Comparison of ENCODE assay signal across 27 cellular contexts in the genomic region with DNA sequence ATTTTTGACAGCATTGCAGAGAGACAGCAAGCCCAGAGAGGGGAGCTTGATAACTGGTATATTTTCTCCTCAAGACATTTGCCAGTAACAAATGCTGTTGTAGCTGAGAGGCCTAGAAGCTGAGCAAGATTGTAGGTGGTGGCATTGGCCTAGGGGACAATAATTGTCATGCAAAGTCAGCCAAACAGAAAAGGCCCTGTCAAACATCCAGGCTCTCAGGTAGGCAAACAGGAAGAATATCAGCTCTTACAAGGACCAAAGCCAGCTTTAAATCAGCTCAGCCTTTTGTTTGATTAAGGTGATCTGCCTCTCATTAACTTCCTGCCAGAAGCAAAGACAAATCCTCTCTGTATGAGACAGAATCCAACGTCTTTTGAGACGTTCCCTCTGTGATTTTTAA. TPM values are rescaled to one million over a fixed set of nuclear protein-coding genes. Genes with fewer than 3 reads are reported as not detected.
"Had no signal": no experiment of that assay in that cellular context is flagged by ENCODE, and none has a peak within 500 bp of the region (broad histone marks: within the 10 kb centered on the region; RNA-seq: fewer than 3 reads in every experiment).

No MANE protein-coding gene starts in this region.

- H3K36me3 Mint-ChIP-seq: brain had no signal

- H3K27me3 ChIP-seq: right lobe of liver, suprapubic skin, tibial nerve had no signal

- H3K27ac Mint-ChIP-seq: activated B cell treated with CpG ODN at 0.5 μM for 24 hours; activated CD8-positive, alpha-beta memory T cell treated with anti-CD3 and anti-CD28 coated beads, Interleukin-2, amount 10 ng/mL, durations not matched to agents 7 days and 5 days; activated CD8-positive, alpha-beta T cell treated with anti-CD3 and anti-CD28 coated beads for 36 hours; activated naive CD4-positive, alpha-beta T cell treated with anti-CD3 and anti-CD28 coated beads, Interleukin-2, amount 50 U/mL, for 72 hours; brain; immature natural killer cell; naive thymus-derived CD4-positive, alpha-beta T cell; stimulated activated naive CD8-positive, alpha-beta T cell treated with anti-CD3 and anti-CD28 coated beads, Interleukin-15, Interleukin-2, amounts not matched to agents 100 ng/mL and 50 ng/mL, for 24 hours had no signal

- H3K9me3 ChIP-seq: right lobe of liver had no signal

- H3K4me1 ChIP-seq: foreskin keratinocyte, left lung, suprapubic skin, tibial nerve had no signal

- H3K4me3 ChIP-seq: left lung, right lobe of liver, skin epidermis, suprapubic skin, tibial nerve had no signal

- ATAC-seq: activated CD8-positive, alpha-beta memory T cell treated with anti-CD3 and anti-CD28 coated beads, Interleukin-2, amount 10 ng/mL, durations not matched to agents 7 days and 5 days; activated CD8-positive, alpha-beta T cell treated with anti-CD3 and anti-CD28 coated beads for 36 hours; activated naive CD4-positive, alpha-beta T cell treated with anti-CD3 and anti-CD28 coated beads, Interleukin-2, amount 50 U/mL, for 72 hours; foreskin keratinocyte; left lung; naive thymus-derived CD4-positive, alpha-beta T cell had no signal

- H3K4me1 Mint-ChIP-seq: activated B cell treated with CpG ODN at 0.5 μM for 24 hours; activated CD8-positive, alpha-beta memory T cell treated with anti-CD3 and anti-CD28 coated beads, Interleukin-2, amount 10 ng/mL, durations not matched to agents 7 days and 5 days; immature natural killer cell; naive thymus-derived CD4-positive, alpha-beta T cell; neural crest cell had no signal

- DNase-seq: activated B cell treated with CpG ODN at 0.5 μM for 24 hours; activated CD4-positive, alpha-beta T cell treated with anti-CD3 and anti-CD28 coated beads for 48 hours; activated CD8-positive, alpha-beta memory T cell treated with anti-CD3 and anti-CD28 coated beads, Interleukin-2, amount 10 ng/mL, durations not matched to agents 7 days and 5 days; activated CD8-positive, alpha-beta T cell treated with anti-CD3 and anti-CD28 coated beads for 36 hours; aorta; caudate nucleus; dermis blood vessel endothelial cell; effector CD8-positive, alpha-beta T cell; erythroblast; foreskin keratinocyte; immature natural killer cell; left lung; naive thymus-derived CD4-positive, alpha-beta T cell; occipital lobe; right lobe of liver; stimulated activated CD4-positive, alpha-beta T cell treated with anti-CD3 and anti-CD28 coated beads, Interleukin-1b, Interleukin-23, amount 100 ng/mL, for 48 hours; T-helper 9 cell had no signal

- H3K4me3 Mint-ChIP-seq: activated B cell treated with CpG ODN at 0.5 μM for 24 hours; activated CD8-positive, alpha-beta memory T cell treated with anti-CD3 and anti-CD28 coated beads, Interleukin-2, amount 10 ng/mL, durations not matched to agents 7 days and 5 days; activated CD8-positive, alpha-beta T cell treated with anti-CD3 and anti-CD28 coated beads for 36 hours; brain; immature natural killer cell; naive thymus-derived CD4-positive, alpha-beta T cell; neural crest cell; stimulated activated naive CD8-positive, alpha-beta T cell treated with anti-CD3 and anti-CD28 coated beads, Interleukin-15, Interleukin-2, amounts not matched to agents 100 ng/mL and 50 ng/mL, for 24 hours had no signal

- H3K27ac ChIP-seq: foreskin keratinocyte, left lung, right lobe of liver, skin epidermis, suprapubic skin, tibial nerve had no signal

- H3K36me3 ChIP-seq: left lung, right lobe of liver, suprapubic skin, tibial nerve had no signal

RNA-seq across cellular contexts. Expression of a gene that starts 29.7 kb away (rescaled TPM):
- total RNA-seq: activated B cell treated with CpG ODN at 0.5 μM for 24 hours; activated CD8-positive, alpha-beta memory T cell treated with anti-CD3 and anti-CD28 coated beads, Interleukin-2, amount 10 ng/mL, durations not matched to agents 7 days and 5 days; dermis blood vessel endothelial cell; foreskin keratinocyte; kidney epithelial cell; left lung; lung microvascular endothelial cell; occipital lobe; right lobe of liver; suprapubic skin; tibial nerve; urinary bladder had no signal
